Comparison of ENCODE assay signal across 22 cellular contexts in the genomic region with DNA sequence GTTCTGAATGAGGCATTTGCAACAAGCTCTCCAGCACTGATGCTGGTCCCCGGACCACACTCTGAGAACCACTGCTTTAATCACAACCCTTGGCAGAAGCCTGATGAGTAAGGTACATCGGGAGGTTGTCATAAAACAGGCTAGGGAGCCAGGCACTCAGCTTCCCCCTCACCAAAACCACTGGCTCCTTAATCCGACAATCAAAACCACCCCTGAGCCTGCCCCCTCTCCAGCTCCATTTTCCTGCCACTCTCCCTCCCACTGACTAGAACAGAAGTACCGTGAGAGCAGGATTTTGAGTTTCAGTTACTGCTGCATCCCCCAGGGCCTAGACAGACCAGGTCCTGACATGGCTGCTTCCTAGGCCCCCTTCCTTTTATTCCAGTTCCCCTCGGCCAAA. TPM values are rescaled to one million over a fixed set of nuclear protein-coding genes. Genes with fewer than 3 reads are reported as not detected.
DNase-seq lines count a peak whose midpoint lies in the region; ATAC-seq and TF ChIP-seq lines count a peak whose summit lies in the region.
"Had no signal": no experiment of that assay in that cellular context is flagged by ENCODE, and none has a peak within 500 bp of the region (broad histone marks: within the 10 kb centered on the region; RNA-seq: fewer than 3 reads in every experiment).

No MANE protein-coding gene starts in this region.

- H3K4me1 ChIP-seq in osteoblast (ENCODE audit: insufficient read depth, low read length) = no peaks in the 10 kb centered on the region
- no peaks in the 10 kb centered on the region for H3K4me1 ChIP-seq in mesendoderm (ENCODE audit: control insufficient read depth, low read depth, low read length)
- H3K4me1 ChIP-seq in left ventricle myocardium inferior = peaks cover 16% of the 10 kb centered on the region

- H3K23ac ChIP-seq in mesendoderm (ENCODE audit: low read length) = no peak overlapping the region

- peaks cover 20% of the 10 kb centered on the region for H3K4me1 Mint-ChIP-seq in activated T-cell treated with anti-CD3 and anti-CD28 coated beads, Interleukin-2, amount 50 U/mL, for 24 hours (ENCODE audit: low read depth)
- peaks cover 23% of the 10 kb centered on the region for H3K4me1 Mint-ChIP-seq in CD4-positive, alpha-beta T cell (ENCODE audit: low read depth)
- peaks cover 20% of the 10 kb centered on the region for H3K4me1 Mint-ChIP-seq in activated T-helper 17 cell treated with anti-CD3 and anti-CD28 coated beads, Interleukin-2, amount 50 U/mL, for 72 hours

- no peak for ATAC-seq in CD4-positive, alpha-beta T cell (ENCODE audit: poor library complexity)
- no peak for ATAC-seq in activated T-helper 17 cell treated with anti-CD3 and anti-CD28 coated beads, Interleukin-2, amount 50 U/mL, for 72 hours (replicated peaks)
- ATAC-seq: HepG2 had no signal

- DNase-seq in activated T-cell treated with anti-CD3 and anti-CD28 coated beads, Interleukin-2, amount 50 U/mL, for 24 hours = no peak
- no peak for DNase-seq in activated T-cell treated with anti-CD3 and anti-CD28 coated beads for 4 hours
- DNase-seq in CD4-positive, alpha-beta T cell = no peak
- DNase-seq in osteoblast (ENCODE audit: insufficient read length, low spot score, missing footprints) = peak; percentile 19
- no peak for DNase-seq in mesendoderm
- no peak for DNase-seq in left ventricle myocardium inferior
- no peak for DNase-seq in stimulated activated CD4-positive, alpha-beta T cell treated with anti-CD3 and anti-CD28 coated beads, Interleukin-4, amount 100 ng/mL, for 1 hour
- DNase-seq: EL, GF-D8, KBM-7, MM.1S, NCI-H1092, NCI-H1436, NCI-H187 treated with DMSO at 0.1 percent for 48 hours, NCI-H2107, NCI-H446 treated with DMSO at 0.1 percent for 48 hours, NCI-H526 treated with DMSO at 0.1 percent for 48 hours, SHP77 had no signal

- H3K4me3 ChIP-seq in osteoblast (ENCODE audit: insufficient read depth, low read length) (no peak overlapping the region), mesendoderm (ENCODE audit: low read length) (no peak overlapping the region), left ventricle myocardium inferior (no peak overlapping the region)

- no peak overlapping the region for H2BK15ac ChIP-seq in mesendoderm (replicated peaks; ENCODE audit: low read depth)

- no CpG with 5 or more reads among the region's 5 CpGs for WGBS in mesendoderm (ENCODE audit: extremely low coverage, insufficient coverage, low lambda C conversion rate)

- peaks cover 9% of the 10 kb centered on the region for H3K79me1 ChIP-seq in mesendoderm (ENCODE audit: low read length)

- H3K9me3 ChIP-seq in CD4-positive, alpha-beta T cell (ENCODE audit: control insufficient read depth, low read length) = no peaks in the 10 kb centered on the region
- H3K9me3 ChIP-seq in osteoblast (ENCODE audit: low read depth, low read length) (no peaks in the 10 kb centered on the region), left ventricle myocardium inferior (replicated peaks) (no peaks in the 10 kb centered on the region)

- CTCF ChIA-PET in CD4-positive, alpha-beta T cell (lab: Charles Lee) = no interaction called here

- H3K27ac ChIP-seq in CD4-positive, alpha-beta T cell (ENCODE audit: low read depth, low read length) = no peak overlapping the region
- H3K27ac ChIP-seq in osteoblast (ENCODE audit: low read depth, low read length) = no peak overlapping the region
- no peak overlapping the region for H3K27ac ChIP-seq in mesendoderm (ENCODE audit: low read depth, low read length)
- no peak overlapping the region for H3K27ac ChIP-seq in left ventricle myocardium inferior (replicated peaks)
- H3K27ac ChIP-seq: HL-60 had no signal

- no peak overlapping the region for H2AK5ac ChIP-seq in mesendoderm (ENCODE audit: low read length)

- no peak for TF ChIP-seq CTCF in CD4-positive, alpha-beta T cell (IDR thresholded peaks at IDR 0.05)
- TF ChIP-seq CTCF in osteoblast (IDR thresholded peaks at IDR 0.05; ENCODE audit: extremely low read depth, low read depth, low read length) = no peak
- TF ChIP-seq CTCF in left ventricle myocardium inferior (IDR thresholded peaks at IDR 0.05; ENCODE audit: borderline replicate concordance) = no peak

- no peak overlapping the region for H2BK5ac ChIP-seq in mesendoderm (ENCODE audit: low read length)

- no peak overlapping the region for H2AFZ ChIP-seq in osteoblast (ENCODE audit: low read length)

- intact Hi-C loops in CD4-positive, alpha-beta T cell (cut with DNase I, micrococcal nuclease) = no loop called here
- intact Hi-C loops in left ventricle myocardium inferior (cut with micrococcal nuclease) = no loop called here

- no peak overlapping the region for H3K56ac ChIP-seq in mesendoderm (ENCODE audit: low read length)

- no peaks in the 10 kb centered on the region for H3K9me3 Mint-ChIP-seq in activated T-cell treated with anti-CD3 and anti-CD28 coated beads, Interleukin-2, amount 50 U/mL, for 24 hours
- no peaks in the 10 kb centered on the region for H3K9me3 Mint-ChIP-seq in CD4-positive, alpha-beta T cell
- no peaks in the 10 kb centered on the region for H3K9me3 Mint-ChIP-seq in activated T-helper 17 cell treated with anti-CD3 and anti-CD28 coated beads, Interleukin-2, amount 50 U/mL, for 72 hours
- H3K9me3 Mint-ChIP-seq: CD14-positive monocyte had no signal

- no peaks in the 10 kb centered on the region for H3K27me3 ChIP-seq in CD4-positive, alpha-beta T cell (ENCODE audit: control insufficient read depth, insufficient read depth, low read length)
- H3K27me3 ChIP-seq in osteoblast (ENCODE audit: insufficient read depth, low read length) = no peaks in the 10 kb centered on the region
- no peaks in the 10 kb centered on the region for H3K27me3 ChIP-seq in mesendoderm (ENCODE audit: insufficient read depth, low read length, poor library complexity)
- H3K27me3 ChIP-seq in left ventricle myocardium inferior (ENCODE audit: low read depth) = no peaks in the 10 kb centered on the region

- no peak overlapping the region for H2BK120ac ChIP-seq in mesendoderm (ENCODE audit: low read depth, low read length)

- POLR2A ChIA-PET in CD4-positive, alpha-beta T cell (lab: Charles Lee) = interaction anchor here (0.9 to 2.3 kb wide), 2 partner anchors 15 to 38 kb away, joined by 3 to 10 read pairs; partner anchors contain the start of gene ZNF526

- no peaks in the 10 kb centered on the region for H3K27me3 Mint-ChIP-seq in activated T-cell treated with anti-CD3 and anti-CD28 coated beads, Interleukin-2, amount 50 U/mL, for 24 hours
- no peaks in the 10 kb centered on the region for H3K27me3 Mint-ChIP-seq in CD4-positive, alpha-beta T cell
- no peaks in the 10 kb centered on the region for H3K27me3 Mint-ChIP-seq in activated T-helper 17 cell treated with anti-CD3 and anti-CD28 coated beads, Interleukin-2, amount 50 U/mL, for 72 hours

- peak overlapping the region; percentile 44 for H3K27ac Mint-ChIP-seq in activated T-cell treated with anti-CD3 and anti-CD28 coated beads, Interleukin-2, amount 50 U/mL, for 24 hours
- peak overlapping the region; percentile 33 for H3K27ac Mint-ChIP-seq in CD4-positive, alpha-beta T cell
- H3K27ac Mint-ChIP-seq in activated T-helper 17 cell treated with anti-CD3 and anti-CD28 coated beads, Interleukin-2, amount 50 U/mL, for 72 hours = peak overlapping the region; percentile 48

- no peak overlapping the region for H4K5ac ChIP-seq in mesendoderm (ENCODE audit: low read length)

- H3K79me2 ChIP-seq in osteoblast (ENCODE audit: insufficient read depth, low read length) (peaks cover 57% of the 10 kb centered on the region), mesendoderm (ENCODE audit: control insufficient read depth, insufficient read depth, low read length) (no peaks in the 10 kb centered on the region)

- peaks cover 42% of the 10 kb centered on the region for H4K20me1 ChIP-seq in osteoblast (ENCODE audit: insufficient read depth, low read length)

- no peak overlapping the region for H3K9ac ChIP-seq in mesendoderm (ENCODE audit: low read length)

- peaks cover 85% of the 10 kb centered on the region for H3K36me3 Mint-ChIP-seq in activated T-cell treated with anti-CD3 and anti-CD28 coated beads, Interleukin-2, amount 50 U/mL, for 24 hours (ENCODE audit: low read depth)
- H3K36me3 Mint-ChIP-seq in CD4-positive, alpha-beta T cell (ENCODE audit: low read depth) = peaks cover 80% of the 10 kb centered on the region
- H3K36me3 Mint-ChIP-seq in activated T-helper 17 cell treated with anti-CD3 and anti-CD28 coated beads, Interleukin-2, amount 50 U/mL, for 72 hours (ENCODE audit: low read depth) = peaks cover 90% of the 10 kb centered on the region

- H3K4me3 Mint-ChIP-seq in activated T-cell treated with anti-CD3 and anti-CD28 coated beads, Interleukin-2, amount 50 U/mL, for 24 hours = no peak overlapping the region
- H3K4me3 Mint-ChIP-seq in CD4-positive, alpha-beta T cell = no peak overlapping the region
- H3K4me3 Mint-ChIP-seq in activated T-helper 17 cell treated with anti-CD3 and anti-CD28 coated beads, Interleukin-2, amount 50 U/mL, for 72 hours = no peak overlapping the region
- H3K4me3 Mint-ChIP-seq: CD14-positive monocyte had no signal

- H3K4me2 ChIP-seq in osteoblast (ENCODE audit: insufficient read depth, low read length) (no peak overlapping the region), mesendoderm (ENCODE audit: low read length) (no peak overlapping the region)

- H4K8ac ChIP-seq in mesendoderm (ENCODE audit: low read depth, low read length) = no peak overlapping the region

- no peak overlapping the region for H3K4ac ChIP-seq in mesendoderm (ENCODE audit: low read depth, low read length)

- H3K36me3 ChIP-seq in osteoblast (ENCODE audit: insufficient read depth, low read length) (peaks cover 71% of the 10 kb centered on the region), mesendoderm (ENCODE audit: control insufficient read depth, insufficient read depth, low read length) (peaks cover 15% of the 10 kb centered on the region), left ventricle myocardium inferior (peaks cover 79% of the 10 kb centered on the region)

- H3K18ac ChIP-seq in mesendoderm (ENCODE audit: low read length) = no peak overlapping the region

RNA-seq across cellular contexts. Expression of gene GSK3A, which starts 7.2 kb away (rescaled TPM):
- total RNA-seq in CD4-positive, alpha-beta T cell = 10 to 100 TPM; 13.6 to 13.9 TPM
- total RNA-seq in activated T-helper 17 cell treated with anti-CD3 and anti-CD28 coated beads, Interleukin-2, amount 50 U/mL, for 72 hours = 10 to 100 TPM; 30.3 to 47.2 TPM
- total RNA-seq in osteoblast = 16.2 and 18.1 TPM in 2 replicates
- 71.8 TPM for polyA plus RNA-seq in mesendoderm (2013, experiment 1 of 2)
- 66.5 TPM for polyA plus RNA-seq in mesendoderm (2013, experiment 2 of 2)
- total RNA-seq in left ventricle myocardium inferior = 37.6 TPM

RNA-seq across cellular contexts. Expression of gene ZNF526, which starts 15.1 kb away (rescaled TPM):
- total RNA-seq in CD4-positive, alpha-beta T cell = 1 to 10 TPM; 5.0 to 6.2 TPM
- 10 to 100 TPM; 17.2 to 18.0 TPM for total RNA-seq in activated T-helper 17 cell treated with anti-CD3 and anti-CD28 coated beads, Interleukin-2, amount 50 U/mL, for 72 hours
- 11.5 and 11.9 TPM in 2 replicates for total RNA-seq in osteoblast
- polyA plus RNA-seq in mesendoderm (2013, experiment 1 of 2) = 5.9 TPM
- polyA plus RNA-seq in mesendoderm (2013, experiment 2 of 2) = 6.1 TPM
- 5.9 TPM for total RNA-seq in left ventricle myocardium inferior

RNA-seq across cellular contexts. Expression of gene DEDD2, which starts 17.7 kb away (rescaled TPM):
- total RNA-seq in CD4-positive, alpha-beta T cell = 100 to 1,000 TPM in 1 of 2 experiments, 10 to 100 TPM in 1; 96.5 to 103 TPM
- total RNA-seq in activated T-helper 17 cell treated with anti-CD3 and anti-CD28 coated beads, Interleukin-2, amount 50 U/mL, for 72 hours = 10 to 100 TPM; 37.4 to 45.7 TPM
- total RNA-seq in osteoblast = 19.9 and 26.2 TPM in 2 replicates
- 18.5 TPM for polyA plus RNA-seq in mesendoderm (2013, experiment 1 of 2)
- 17.7 TPM for polyA plus RNA-seq in mesendoderm (2013, experiment 2 of 2)
- total RNA-seq in left ventricle myocardium inferior = 15.8 TPM

RNA-seq across cellular contexts. Expression of gene ERF, which starts 19.7 kb away (rescaled TPM):
- 100 to 1,000 TPM; 105 to 113 TPM for total RNA-seq in CD4-positive, alpha-beta T cell
- total RNA-seq in activated T-helper 17 cell treated with anti-CD3 and anti-CD28 coated beads, Interleukin-2, amount 50 U/mL, for 72 hours = 10 to 100 TPM; 44.8 to 49.7 TPM
- total RNA-seq in osteoblast = 31.8 and 44.8 TPM in 2 replicates
- polyA plus RNA-seq in mesendoderm (2013, experiment 1 of 2) = 42.7 TPM
- polyA plus RNA-seq in mesendoderm (2013, experiment 2 of 2) = 42.7 TPM
- 33.5 TPM for total RNA-seq in left ventricle myocardium inferior

RNA-seq across cellular contexts. Expression of gene CIC, which starts 33.9 kb away (rescaled TPM):
- total RNA-seq in CD4-positive, alpha-beta T cell = 100 to 1,000 TPM; 114 to 119 TPM
- total RNA-seq in activated T-helper 17 cell treated with anti-CD3 and anti-CD28 coated beads, Interleukin-2, amount 50 U/mL, for 72 hours = 100 to 1,000 TPM in 1 of 2 donors, 10 to 100 TPM in 1; 85.4 to 165 TPM
- total RNA-seq in osteoblast (33.6 and 39.1 TPM in 2 replicates), left ventricle myocardium inferior (33.3 TPM)
- 21.7 TPM for polyA plus RNA-seq in mesendoderm (2013, experiment 1 of 2)
- polyA plus RNA-seq in mesendoderm (2013, experiment 2 of 2) = 22.2 TPM
